Comparison of ENCODE assay signal across 11 cellular contexts in the genomic region with DNA sequence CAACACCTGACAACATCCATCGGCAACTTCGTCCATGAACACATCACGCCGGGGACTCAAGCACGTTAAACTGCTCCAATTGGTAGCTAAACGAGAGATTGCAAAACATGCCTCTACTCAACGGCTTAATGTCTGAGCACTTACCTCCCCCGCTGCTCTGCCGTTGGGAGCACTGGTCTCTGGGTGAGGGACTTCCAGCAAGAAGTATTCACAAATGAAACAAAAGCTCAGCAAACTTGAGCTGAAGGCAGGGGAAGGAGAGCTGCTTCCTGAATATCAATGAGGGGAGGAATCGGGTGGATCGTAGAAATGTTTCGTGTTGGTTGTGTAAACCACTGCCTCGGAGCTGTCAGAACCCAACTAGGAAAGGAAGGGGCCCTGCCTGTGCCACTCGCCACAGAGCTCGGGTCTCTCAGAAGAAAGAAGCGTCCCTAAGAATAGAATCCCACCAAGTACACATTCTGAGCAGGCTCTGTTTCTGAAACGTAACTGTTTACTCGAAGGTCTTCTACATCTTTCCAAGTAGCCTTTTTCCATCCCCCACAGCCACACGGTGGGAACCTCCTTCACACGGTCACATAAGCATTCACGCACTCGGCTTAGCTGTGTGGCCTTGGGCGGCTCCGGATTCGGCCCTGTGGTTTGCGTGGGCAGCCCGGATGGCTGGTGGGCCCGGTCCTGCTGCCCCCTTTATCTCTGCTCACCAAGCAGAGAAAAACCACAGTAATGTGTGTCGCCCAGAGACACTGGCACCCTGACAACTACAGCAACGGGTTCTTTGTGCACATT. TPM values are rescaled to one million over a fixed set of nuclear protein-coding genes. Genes with fewer than 3 reads are reported as not detected.
DNase-seq lines count a peak whose midpoint lies in the region; ATAC-seq and TF ChIP-seq lines count a peak whose summit lies in the region.
"Had no signal": no experiment of that assay in that cellular context is flagged by ENCODE, and none has a peak within 500 bp of the region (broad histone marks: within the 10 kb centered on the region; RNA-seq: fewer than 3 reads in every experiment).

A gene (minus strand): TSS at position 216 of the 789 bp plus-strand sequence. CDS start 524 bp downstream, outside the sequence.

- H3K9me3 ChIP-seq in MM.1S (replicated peaks; ENCODE audit: insufficient read depth, low read length): no peaks in the 10 kb centered on the region

- peaks cover 43% of the 10 kb centered on the region for H3K27me3 ChIP-seq in MM.1S (replicated peaks; ENCODE audit: insufficient read depth, low read length)

- H3K79me2 ChIP-seq in MM.1S (ENCODE audit: low read length): no peaks in the 10 kb centered on the region

- H3K4me1 ChIP-seq in MM.1S (ENCODE audit: low read length): peaks cover 4% of the 10 kb centered on the region; the same call in 1 of the 2 replicates

- no peaks in the 10 kb centered on the region for H3F3A ChIP-seq in MM.1S (ENCODE audit: insufficient read depth, low read length)

- no peak for ATAC-seq in GM21360 (IDR thresholded peaks at IDR 0.05; ENCODE audit: unreplicated experiment)

- peaks cover 4% of the 10 kb centered on the region for H3K4me1 Mint-ChIP-seq in CD14-positive monocyte
- peaks cover 7% of the 10 kb centered on the region for H3K4me1 Mint-ChIP-seq in activated T-helper 1 cell treated with anti-CD3 and anti-CD28 coated beads, Interleukin-12 subunit alpha, Interleukin-12 subunit beta, Interleukin-2, Interleukin-4 antibody, amounts not matched to agents 30 ng/mL and 10 ng/mL and 1 ng/mL, durations not matched to agents 14 hours and 24 hours and 36 hours (ENCODE audit: low read depth)

- no peak within 1 kb of the TSS for H3K4me3 Mint-ChIP-seq in CD14-positive monocyte
- H3K4me3 Mint-ChIP-seq in activated T-helper 1 cell treated with anti-CD3 and anti-CD28 coated beads, Interleukin-12 subunit alpha, Interleukin-12 subunit beta, Interleukin-2, Interleukin-4 antibody, amounts not matched to agents 30 ng/mL and 10 ng/mL and 1 ng/mL, durations not matched to agents 14 hours and 24 hours and 36 hours: peak within 1 kb of the TSS; percentile 5

- no peak within 1 kb of the TSS for H3K9ac ChIP-seq in MM.1S (ENCODE audit: low read length)

- H3K27me3 Mint-ChIP-seq in CD14-positive monocyte (ENCODE audit: low read depth in 3 of 3): peaks cover 2 to 7% (median 3%) of the 10 kb centered on the region in 3 donors
- H3K27me3 Mint-ChIP-seq in activated T-helper 1 cell treated with anti-CD3 and anti-CD28 coated beads, Interleukin-12 subunit alpha, Interleukin-12 subunit beta, Interleukin-2, Interleukin-4 antibody, amounts not matched to agents 30 ng/mL and 10 ng/mL and 1 ng/mL, durations not matched to agents 14 hours and 24 hours and 36 hours (ENCODE audit: insufficient read depth): peaks cover 11% of the 10 kb centered on the region

- TF ChIP-seq CTCF in CD14-positive monocyte (IDR thresholded peaks at IDR 0.05): no peak
- TF ChIP-seq CTCF in MM.1S (IDR thresholded peaks at IDR 0.05; ENCODE audit: low read length): no peak

- H3K4me2 ChIP-seq in MM.1S (ENCODE audit: low read depth, low read length): no peak within 1 kb of the TSS; the same call in 1 of the 2 replicates

- H3K36me3 ChIP-seq in MM.1S (replicated peaks; ENCODE audit: insufficient read depth, low read length): no peaks in the 10 kb centered on the region

- no peaks in the 10 kb centered on the region for H3K9me2 ChIP-seq in MM.1S (replicated peaks; ENCODE audit: insufficient read depth, low read length)

- peaks cover 9 to 13% of the 10 kb centered on the region in 2 donors for H3K36me3 Mint-ChIP-seq in CD14-positive monocyte
- H3K36me3 Mint-ChIP-seq in activated T-helper 1 cell treated with anti-CD3 and anti-CD28 coated beads, Interleukin-12 subunit alpha, Interleukin-12 subunit beta, Interleukin-2, Interleukin-4 antibody, amounts not matched to agents 30 ng/mL and 10 ng/mL and 1 ng/mL, durations not matched to agents 14 hours and 24 hours and 36 hours (ENCODE audit: low read depth): peaks cover 3% of the 10 kb centered on the region

- no peak within 1 kb of the TSS for H3K4me3 ChIP-seq in MM.1S (ENCODE audit: low read length)

- no peak within 1 kb of the TSS for H3K27ac ChIP-seq in MM.1S (ENCODE audit: low read length)

- peaks cover 9 to 34% (median 31%) of the 10 kb centered on the region in 7 donors for H3K9me3 Mint-ChIP-seq in CD14-positive monocyte
- H3K9me3 Mint-ChIP-seq in activated T-helper 1 cell treated with anti-CD3 and anti-CD28 coated beads, Interleukin-12 subunit alpha, Interleukin-12 subunit beta, Interleukin-2, Interleukin-4 antibody, amounts not matched to agents 30 ng/mL and 10 ng/mL and 1 ng/mL, durations not matched to agents 14 hours and 24 hours and 36 hours: peaks cover 5% of the 10 kb centered on the region

- intact Hi-C loops in CD14-positive monocyte (cut with micrococcal nuclease): no loop called here
- intact Hi-C loops in activated T-helper 1 cell treated with anti-CD3 and anti-CD28 coated beads, Interleukin-12 subunit alpha, Interleukin-12 subunit beta, Interleukin-2, Interleukin-4 antibody, amounts not matched to agents 30 ng/mL and 10 ng/mL and 1 ng/mL, durations not matched to agents 14 hours and 24 hours and 36 hours (cut with micrococcal nuclease): no loop called here

- in situ Hi-C loops in KBM-7 (cut with MboI; ENCODE audit: low pct_unique_long_range_greater_than_20kb, low sequenced_read_pairs): no loop called here

- H3K27ac Mint-ChIP-seq in CD14-positive monocyte: peak within 1 kb of the TSS in 6 of 7 donors; percentile 17 to 75 (median 74)
- no peak within 1 kb of the TSS for H3K27ac Mint-ChIP-seq in activated T-helper 1 cell treated with anti-CD3 and anti-CD28 coated beads, Interleukin-12 subunit alpha, Interleukin-12 subunit beta, Interleukin-2, Interleukin-4 antibody, amounts not matched to agents 30 ng/mL and 10 ng/mL and 1 ng/mL, durations not matched to agents 14 hours and 24 hours and 36 hours

- peak; percentile 45 for DNase-seq in CD14-positive monocyte (ENCODE audit: low spot score)
- peak; percentile 99 for DNase-seq in KBM-7
- DNase-seq in activated T-helper 1 cell treated with anti-CD3 and anti-CD28 coated beads, Interleukin-12 subunit alpha, Interleukin-12 subunit beta, Interleukin-2, Interleukin-4 antibody, amounts not matched to agents 30 ng/mL and 10 ng/mL and 1 ng/mL, durations not matched to agents 14 hours and 24 hours and 36 hours (ENCODE audit: low spot score): no peak
- DNase-seq in left kidney (ENCODE audit: low read depth, low spot score): peak; percentile 46
- DNase-seq in NCI-H2196 (lab: John Stamatoyannopoulos, UW; ENCODE audit: unreplicated experiment): no peak
- DNase-seq in dermis blood vessel endothelial cell: no peak
- DNase-seq in MM.1S: no peak
- DNase-seq: DMS53, NCI-H187 had no signal

- no peak within 1 kb of the TSS for H2AFZ ChIP-seq in MM.1S (ENCODE audit: low read length)

- no peaks in the 10 kb centered on the region for H4K20me1 ChIP-seq in MM.1S (ENCODE audit: insufficient read depth, low read length)

RNA-seq across cellular contexts. Expression of the gene that starts here (rescaled TPM):
- 1 to 10 TPM; 1.8 to 3.6 TPM for polyA plus RNA-seq in CD14-positive monocyte
- not detected in 2 replicates for total RNA-seq in activated T-helper 1 cell treated with anti-CD3 and anti-CD28 coated beads, Interleukin-12 subunit alpha, Interleukin-12 subunit beta, Interleukin-2, Interleukin-4 antibody, amounts not matched to agents 30 ng/mL and 10 ng/mL and 1 ng/mL, durations not matched to agents 14 hours and 24 hours and 36 hours
- not detected in 2 replicates for total RNA-seq in dermis blood vessel endothelial cell
- total RNA-seq: renal cortical epithelial cell had no signal

Comparison
In these comparisons a context has a peak if more than half of its experiments do, and no peak if none do; other contexts are left out.
1. DNase-seq: peak in CD14-positive monocyte (single experiment), KBM-7 (single experiment) and left kidney (single experiment); none in activated T-helper 1 cell treated with anti-CD3 and anti-CD28 coated beads, Interleukin-12 subunit alpha, Interleukin-12 subunit beta, Interleukin-2, Interleukin-4 antibody, amounts not matched to agents 30 ng/mL and 10 ng/mL and 1 ng/mL, durations not matched to agents 14 hours and 24 hours and 36 hours (single experiment), NCI-H2196 (single experiment), dermis blood vessel endothelial cell (single experiment) and MM.1S (single experiment).